28 cellular contexts compared by ENCODE assay signal in genomic region chr4:8657381-8657776, GRCh38.
"Had no signal": no experiment of that assay in that cellular context is flagged by ENCODE, and none has a peak within 500 bp of the region (broad histone marks: within the 10 kb centered on the region; RNA-seq: fewer than 3 reads in every experiment).

No MANE protein-coding gene starts in this region.

- H3K4me1 Mint-ChIP-seq: activated CD4-positive, alpha-beta memory T cell treated with anti-CD3 and anti-CD28 coated beads, Interleukin-2, amount 10 ng/mL, durations not matched to agents 7 days and 5 days; activated CD4-positive, alpha-beta T cell treated with anti-CD3 and anti-CD28 coated beads, Interleukin-2, amount 10 ng/mL, durations not matched to agents 7 days and 5 days; activated naive CD4-positive, alpha-beta T cell treated with anti-CD3 and anti-CD28 coated beads, Interleukin-2, amount 50 U/mL, for 24 hours; activated naive CD8-positive, alpha-beta T cell treated with anti-CD3 and anti-CD28 coated beads, Interleukin-2, amount 50 U/mL, for 24 hours; activated T-helper 17 cell treated with anti-CD3 and anti-CD28 coated beads, Interleukin-2, amount 50 U/mL, for 72 hours; central memory CD8-positive, alpha-beta T cell; naive thymus-derived CD8-positive, alpha-beta T cell; neural crest cell; stimulated activated memory B cell treated with anti-CD40 and anti-IgM and Interleukin-4, amounts not matched to agents 10 μg/mL and 1 μg/mL and 100 μg/mL, for 72 hours; stimulated activated naive CD8-positive, alpha-beta T cell treated with anti-CD3 and anti-CD28 coated beads, Interleukin-15, amount 100 ng/mL, for 72 hours had no signal

- H3K27me3 ChIP-seq: gastrocnemius medialis had no signal

- H3K36me3 ChIP-seq: breast epithelium, gastrocnemius medialis had no signal

- H3K4me3 ChIP-seq: breast epithelium, gastrocnemius medialis had no signal

- H3K4me3 Mint-ChIP-seq: activated CD4-positive, alpha-beta memory T cell treated with anti-CD3 and anti-CD28 coated beads, Interleukin-2, amount 10 ng/mL, durations not matched to agents 7 days and 5 days; activated CD4-positive, alpha-beta T cell treated with anti-CD3 and anti-CD28 coated beads, Interleukin-2, amount 10 ng/mL, durations not matched to agents 7 days and 5 days; activated naive CD4-positive, alpha-beta T cell treated with anti-CD3 and anti-CD28 coated beads, Interleukin-2, amount 50 U/mL, for 24 hours; activated naive CD8-positive, alpha-beta T cell treated with anti-CD3 and anti-CD28 coated beads, Interleukin-2, amount 50 U/mL, for 24 hours; activated T-cell treated with anti-CD3 and anti-CD28 coated beads, Interleukin-2, amount 50 U/mL, for 4 hours; activated T-helper 17 cell treated with anti-CD3 and anti-CD28 coated beads, Interleukin-2, amount 50 U/mL, for 72 hours; central memory CD8-positive, alpha-beta T cell; naive thymus-derived CD8-positive, alpha-beta T cell; neural crest cell; stimulated activated memory B cell treated with anti-CD40 and anti-IgM and Interleukin-4, amounts not matched to agents 10 μg/mL and 1 μg/mL and 100 μg/mL, for 72 hours; stimulated activated naive CD8-positive, alpha-beta T cell treated with anti-CD3 and anti-CD28 coated beads, Interleukin-15, amount 100 ng/mL, for 72 hours; WTC11 had no signal

- H3K27ac Mint-ChIP-seq: activated CD4-positive, alpha-beta memory T cell treated with anti-CD3 and anti-CD28 coated beads, Interleukin-2, amount 10 ng/mL, durations not matched to agents 7 days and 5 days; activated CD4-positive, alpha-beta T cell treated with anti-CD3 and anti-CD28 coated beads, Interleukin-2, amount 10 ng/mL, durations not matched to agents 7 days and 5 days; activated naive CD4-positive, alpha-beta T cell treated with anti-CD3 and anti-CD28 coated beads, Interleukin-2, amount 50 U/mL, for 24 hours; activated naive CD8-positive, alpha-beta T cell treated with anti-CD3 and anti-CD28 coated beads, Interleukin-2, amount 50 U/mL, for 24 hours; activated T-helper 17 cell treated with anti-CD3 and anti-CD28 coated beads, Interleukin-2, amount 50 U/mL, for 72 hours; naive thymus-derived CD8-positive, alpha-beta T cell; stimulated activated memory B cell treated with anti-CD40 and anti-IgM and Interleukin-4, amounts not matched to agents 10 μg/mL and 1 μg/mL and 100 μg/mL, for 72 hours; stimulated activated naive CD8-positive, alpha-beta T cell treated with anti-CD3 and anti-CD28 coated beads, Interleukin-15, amount 100 ng/mL, for 72 hours; WTC11 had no signal

- H3K36me3 Mint-ChIP-seq: activated naive CD4-positive, alpha-beta T cell treated with anti-CD3 and anti-CD28 coated beads, Interleukin-2, amount 50 U/mL, for 24 hours; naive thymus-derived CD8-positive, alpha-beta T cell; stimulated activated memory B cell treated with anti-CD40 and anti-IgM and Interleukin-4, amounts not matched to agents 10 μg/mL and 1 μg/mL and 100 μg/mL, for 72 hours; WTC11 had no signal

- H3K27me3 Mint-ChIP-seq: activated CD4-positive, alpha-beta memory T cell treated with anti-CD3 and anti-CD28 coated beads, Interleukin-2, amount 10 ng/mL, durations not matched to agents 7 days and 5 days; activated CD4-positive, alpha-beta T cell treated with anti-CD3 and anti-CD28 coated beads, Interleukin-2, amount 10 ng/mL, durations not matched to agents 7 days and 5 days had no signal

- H3K4me1 ChIP-seq: breast epithelium, gastrocnemius medialis had no signal

- ATAC-seq: activated naive CD8-positive, alpha-beta T cell treated with anti-CD3 and anti-CD28 coated beads, Interleukin-2, amount 50 U/mL, for 24 hours; activated T-cell treated with anti-CD3 and anti-CD28 coated beads, Interleukin-2, amount 50 U/mL, for 4 hours; activated T-helper 17 cell treated with anti-CD3 and anti-CD28 coated beads, Interleukin-2, amount 50 U/mL, for 72 hours; gastrocnemius medialis; left cardiac atrium; left ventricle myocardium superior; naive thymus-derived CD8-positive, alpha-beta T cell; sciatic nerve; stimulated activated memory B cell treated with anti-CD40 and anti-IgM and Interleukin-4, amounts not matched to agents 10 μg/mL and 1 μg/mL and 100 μg/mL, for 72 hours; stimulated activated naive CD8-positive, alpha-beta T cell treated with anti-CD3 and anti-CD28 coated beads, Interleukin-15, amount 100 ng/mL, for 72 hours; WTC11 had no signal

- H3K27ac ChIP-seq: breast epithelium, epithelial cell of prostate, gastrocnemius medialis had no signal

- H3K9me3 ChIP-seq: breast epithelium, gastrocnemius medialis had no signal

- DNase-seq: activated CD4-positive, alpha-beta memory T cell treated with anti-CD3 and anti-CD28 coated beads, Interleukin-2, amount 10 ng/mL, durations not matched to agents 7 days and 5 days; activated CD4-positive, alpha-beta T cell treated with anti-CD3 and anti-CD28 coated beads for 1 hour; activated CD4-positive, alpha-beta T cell treated with anti-CD3 and anti-CD28 coated beads, Interleukin-2, amount 10 ng/mL, durations not matched to agents 7 days and 5 days; activated gamma-delta T cell treated with Interleukin-2 at 50 U/mL for 16 hours; activated naive CD8-positive, alpha-beta T cell treated with anti-CD3 and anti-CD28 coated beads, Interleukin-2, amount 50 U/mL, for 24 hours; activated T-cell treated with anti-CD3 and anti-CD28 coated beads, Interleukin-2, amount 50 U/mL, for 4 hours; dermis blood vessel endothelial cell; effector CD8-positive, alpha-beta T cell; gastrocnemius medialis; glutamatergic neuron; left cardiac atrium; left ventricle myocardium superior; midbrain; naive thymus-derived CD8-positive, alpha-beta T cell; small intestine; stimulated activated CD4-positive, alpha-beta T cell treated with anti-CD3 and anti-CD28 coated beads, Interleukin-4, amount 100 ng/mL, for 24 hours; stimulated activated naive CD8-positive, alpha-beta T cell treated with anti-CD3 and anti-CD28 coated beads, Interleukin-15, amount 100 ng/mL, for 72 hours; substantia nigra; T-helper 2 cell had no signal
